ENCODE assay signal across 5 cellular contexts in genomic region chr18:65628390-65628789, GRCh38.
"Had no signal": no experiment of that assay in that cellular context is flagged by ENCODE, and none has a peak within 500 bp of the region (broad histone marks: within the 10 kb centered on the region; RNA-seq: fewer than 3 reads in every experiment).

No MANE protein-coding gene starts in this region.

- H3K27ac ChIP-seq: HL-60 had no signal

- DNase-seq: IMR-90, KBM-7, KG1 had no signal

- H3K4me3 ChIP-seq: K562 had no signal
